Comparison of ENCODE assay signal across 11 cellular contexts in genomic region chr14:51327376-51327775, GRCh38.
DNase-seq lines count a peak whose midpoint lies in the region; ATAC-seq and TF ChIP-seq lines count a peak whose summit lies in the region.
"Had no signal": no experiment of that assay in that cellular context is flagged by ENCODE, and none has a peak within 500 bp of the region (broad histone marks: within the 10 kb centered on the region; RNA-seq: fewer than 3 reads in every experiment).

No MANE protein-coding gene starts in this region.

- DNase-seq in epithelial cell of prostate (ENCODE audit: low read depth, low spot score) (no peak), NCI-H1417 (lab: John Stamatoyannopoulos, UW) (no peak)
- no peak for DNase-seq in activated effector memory CD4-positive, alpha-beta T cell treated with Interleukin-2 at 50 U/mL for 16 hours
- DNase-seq: DMS153, left colon had no signal

- peak overlapping the region; percentile 9; the same call in 1 of the 2 replicates for H3K9ac ChIP-seq in KMS-11

- H3K36me3 ChIP-seq in ACC112 (ENCODE audit: insufficient read depth, low read length) (no peaks in the 10 kb centered on the region), KMS-11 (ENCODE audit: insufficient read depth) (no peaks in the 10 kb centered on the region), muscle layer of duodenum (ENCODE audit: control insufficient read depth in 1 of 2, insufficient read depth in 2 of 2, low read length in 2 of 2) (no peaks in the 10 kb centered on the region)

- H3K9me3 ChIP-seq in muscle layer of duodenum (ENCODE audit: control insufficient read depth in 1 of 2, low read length in 2 of 2): no peaks in the 10 kb centered on the region

- ATAC-seq in GM21367 (IDR thresholded peaks at IDR 0.05; ENCODE audit: unreplicated experiment) (no peak), GM18867 (IDR thresholded peaks at IDR 0.05; ENCODE audit: unreplicated experiment) (no peak)
- ATAC-seq: left colon had no signal

- H4K20me1 ChIP-seq in KMS-11 (ENCODE audit: insufficient read depth): no peaks in the 10 kb centered on the region

- no peak for TF ChIP-seq CTCF in KMS-11 (conservative IDR thresholded peaks at IDR 0.05; ENCODE audit: low read depth, low read length)

- H3K4me2 ChIP-seq in KMS-11: peak overlapping the region; percentile 43; the same call in 1 of the 2 replicates

- H3K27ac ChIP-seq in ACC112 (ENCODE audit: low read depth, low read length) (no peak overlapping the region), KMS-11 (peak overlapping the region; percentile 44; the same call in 1 of the 2 replicates), epithelial cell of prostate (peak overlapping the region; percentile 35), muscle layer of duodenum (ENCODE audit: low read length) (peak overlapping the region; percentile 73)

- H3K4me3 ChIP-seq in ACC112 (ENCODE audit: low read depth, low read length) (no peak overlapping the region), KMS-11 (IDR thresholded peaks at IDR 0.05; ENCODE audit: insufficient read depth, low read depth, low read length) (no peak overlapping the region), muscle layer of duodenum (ENCODE audit: low read depth in 1 of 2, low read length in 2 of 2) (no peak overlapping the region)
- H3K4me3 ChIP-seq: coronary artery had no signal

- peak overlapping the region; percentile 29 for H2AFZ ChIP-seq in ACC112 (ENCODE audit: low read length, unreplicated experiment)
- H2AFZ ChIP-seq in KMS-11 (ENCODE audit: low read depth): no peak overlapping the region

- no peaks in the 10 kb centered on the region for H3K79me2 ChIP-seq in ACC112 (ENCODE audit: control insufficient read depth, insufficient read depth, low read length, unreplicated experiment)
- no peaks in the 10 kb centered on the region for H3K79me2 ChIP-seq in KMS-11 (ENCODE audit: insufficient read depth, low read depth)

- H3K4me1 ChIP-seq in ACC112 (ENCODE audit: control insufficient read depth, insufficient read depth, low read length, unreplicated experiment) (peaks cover 30% of the 10 kb centered on the region), KMS-11 (ENCODE audit: low read depth, poor library complexity, severe bottlenecking) (peaks cover 39% of the 10 kb centered on the region), muscle layer of duodenum (ENCODE audit: control insufficient read depth in 1 of 2, insufficient read depth in 2 of 2, low read length in 2 of 2) (peaks cover 11 to 17% of the 10 kb centered on the region in 2 donors)

- H3K27me3 ChIP-seq in ACC112 (ENCODE audit: insufficient read depth, low read length) (no peaks in the 10 kb centered on the region), KMS-11 (ENCODE audit: insufficient read depth, low read depth) (no peaks in the 10 kb centered on the region), muscle layer of duodenum (ENCODE audit: low read depth, low read length) (no peaks in the 10 kb centered on the region)
